In genomic region chr1:24990796-24991195, GRCh38 we compare ENCODE assay signal across 21 cellular contexts.
DNase-seq lines count a peak whose midpoint lies in the region; ATAC-seq and TF ChIP-seq lines count a peak whose summit lies in the region.
"Had no signal": no experiment of that assay in that cellular context is flagged by ENCODE, and none has a peak within 500 bp of the region (broad histone marks: within the 10 kb centered on the region; RNA-seq: fewer than 3 reads in every experiment).

No MANE protein-coding gene starts in this region.

- no peak overlapping the region for H3K4me3 ChIP-seq in WERI-Rb-1 (ENCODE audit: low read depth, low read length)
- H3K4me3 ChIP-seq: PC-9, right atrium auricular region, SJCRH30, testis had no signal

- no peaks in the 10 kb centered on the region for H3K27me3 Mint-ChIP-seq in activated naive CD4-positive, alpha-beta T cell treated with anti-CD3 and anti-CD28 coated beads for 36 hours (ENCODE audit: low read depth)
- no peaks in the 10 kb centered on the region for H3K27me3 Mint-ChIP-seq in T-cell
- peaks cover 12% of the 10 kb centered on the region for H3K27me3 Mint-ChIP-seq in chondrocyte (ENCODE audit: low read depth)
- no peaks in the 10 kb centered on the region for H3K27me3 Mint-ChIP-seq in stimulated activated memory B cell treated with anti-CD40 and anti-IgM and Interleukin-4, amounts not matched to agents 10 μg/mL and 1 μg/mL and 100 μg/mL, for 72 hours

- H3K9me3 ChIP-seq in WERI-Rb-1 (ENCODE audit: severe bottlenecking), result no peaks in the 10 kb centered on the region
- H3K9me3 ChIP-seq: testis had no signal

- ATAC-seq in T-cell (replicated peaks in 1 of 4), result no peak
- ATAC-seq in stimulated activated memory B cell treated with anti-CD40 and anti-IgM and Interleukin-4, amounts not matched to agents 10 μg/mL and 1 μg/mL and 100 μg/mL, for 72 hours, result no peak
- ATAC-seq in HG02623 (IDR thresholded peaks at IDR 0.05; ENCODE audit: unreplicated experiment), result no peak
- ATAC-seq: esophagus mucosa had no signal

- POLR2A ChIA-PET in T-cell (lab: Charles Lee), result interaction anchor here in 1 of 2 donors (0.6 kb wide), 2 partner anchors 29 to 71 kb away, joined by 3 to 9 read pairs; no protein-coding TSS in a partner anchor

- H3K36me3 ChIP-seq in WERI-Rb-1, result no peaks in the 10 kb centered on the region
- H3K36me3 ChIP-seq: right atrium auricular region, SJCRH30 had no signal

- intact Hi-C loops in activated naive CD4-positive, alpha-beta T cell treated with anti-CD3 and anti-CD28 coated beads for 36 hours (cut with micrococcal nuclease), result loop anchor here (1.0 kb wide), 2 partner anchors 24 to 32 kb away; no protein-coding TSS in a partner anchor

- H3K4me1 Mint-ChIP-seq in activated naive CD4-positive, alpha-beta T cell treated with anti-CD3 and anti-CD28 coated beads for 36 hours (ENCODE audit: low read depth), result peaks cover 94% of the 10 kb centered on the region
- H3K4me1 Mint-ChIP-seq in T-cell, result peaks cover 96 to 97% (median 97%) of the 10 kb centered on the region in 3 donors
- H3K4me1 Mint-ChIP-seq in chondrocyte (ENCODE audit: low read depth), result peaks cover 13% of the 10 kb centered on the region
- peaks cover 50% of the 10 kb centered on the region for H3K4me1 Mint-ChIP-seq in stimulated activated memory B cell treated with anti-CD40 and anti-IgM and Interleukin-4, amounts not matched to agents 10 μg/mL and 1 μg/mL and 100 μg/mL, for 72 hours

- no peak overlapping the region for H3K27ac ChIP-seq in WERI-Rb-1
- H3K27ac ChIP-seq: C4-2B, PC-9, right atrium auricular region, SJCRH30, testis, VCaP had no signal

- DNase-seq in activated naive CD4-positive, alpha-beta T cell treated with anti-CD3 and anti-CD28 coated beads for 36 hours, result no peak
- DNase-seq in activated naive CD4-positive, alpha-beta T cell treated with anti-CD3 and anti-CD28 coated beads, Interleukin-2, amount 50 U/mL, for 16 hours, result no peak
- DNase-seq in T-cell (no peak), chondrocyte (ENCODE audit: low spot score) (peak; percentile 35), WERI-Rb-1 (no peak), NCI-H2107 (lab: John Stamatoyannopoulos, UW) (no peak)
- DNase-seq: mammary epithelial cell; NCI-H1930; PC-9; SJCRH30; stimulated activated CD8-positive, alpha-beta memory T cell treated with anti-CD3 and anti-CD28 coated beads, Interleukin-4, amount 100 ng/mL, for 48 hours; T-helper 2 cell; testis had no signal

- H3K36me3 Mint-ChIP-seq in activated naive CD4-positive, alpha-beta T cell treated with anti-CD3 and anti-CD28 coated beads for 36 hours (ENCODE audit: low read depth), result peaks cover 3% of the 10 kb centered on the region
- H3K36me3 Mint-ChIP-seq in T-cell (no peaks in the 10 kb centered on the region), chondrocyte (ENCODE audit: low read depth) (no peaks in the 10 kb centered on the region)
- H3K36me3 Mint-ChIP-seq in stimulated activated memory B cell treated with anti-CD40 and anti-IgM and Interleukin-4, amounts not matched to agents 10 μg/mL and 1 μg/mL and 100 μg/mL, for 72 hours, result peaks cover 5% of the 10 kb centered on the region
- H3K36me3 Mint-ChIP-seq: IgD-negative memory B cell had no signal

- CTCF ChIA-PET in activated naive CD4-positive, alpha-beta T cell treated with anti-CD3 and anti-CD28 coated beads for 36 hours (lab: Charles Lee), result interaction anchor here (0.8 to 3.0 kb wide), 4 partner anchors 31 to 46 kb away, joined by 3 to 11 read pairs (median 8); no protein-coding TSS in a partner anchor
- CTCF ChIA-PET in T-cell (lab: Charles Lee), result interaction anchor here (0.6 to 1.0 kb wide), 3 partner anchors 26 to 39 kb away, joined by 3 to 4 read pairs (median 3); no protein-coding TSS in a partner anchor

- peaks cover 3% of the 10 kb centered on the region for H3K9me3 Mint-ChIP-seq in activated naive CD4-positive, alpha-beta T cell treated with anti-CD3 and anti-CD28 coated beads for 36 hours
- H3K9me3 Mint-ChIP-seq in T-cell (no peaks in the 10 kb centered on the region), chondrocyte (ENCODE audit: low read depth) (peaks cover 4% of the 10 kb centered on the region)
- peaks cover 3% of the 10 kb centered on the region for H3K9me3 Mint-ChIP-seq in stimulated activated memory B cell treated with anti-CD40 and anti-IgM and Interleukin-4, amounts not matched to agents 10 μg/mL and 1 μg/mL and 100 μg/mL, for 72 hours
- H3K9me3 Mint-ChIP-seq: activated T-helper 2 cell treated with anti-CD3 and anti-CD28 coated beads, Interferon-gamma antibody, Interleukin-2, Interleukin-4, amounts not matched to agents 10 μg/mL and 5 μg/mL and 100 μg/mL, durations not matched to agents 14 hours and 24 hours and 36 hours had no signal

- H3K27ac Mint-ChIP-seq in activated naive CD4-positive, alpha-beta T cell treated with anti-CD3 and anti-CD28 coated beads for 36 hours, result peak overlapping the region; percentile 24
- H3K27ac Mint-ChIP-seq in T-cell (peak overlapping the region; percentile 99), chondrocyte (ENCODE audit: unreplicated experiment) (no peak overlapping the region)
- H3K27ac Mint-ChIP-seq in stimulated activated memory B cell treated with anti-CD40 and anti-IgM and Interleukin-4, amounts not matched to agents 10 μg/mL and 1 μg/mL and 100 μg/mL, for 72 hours, result peak overlapping the region; percentile 77
- H3K27ac Mint-ChIP-seq: IgD-negative memory B cell had no signal

- no peak for TF ChIP-seq CTCF in chondrocyte (IDR thresholded peaks at IDR 0.05)
- no peak for TF ChIP-seq CTCF in WERI-Rb-1 (IDR thresholded peaks at IDR 0.05; ENCODE audit: low read depth, low read length)

- H3K27me3 ChIP-seq in WERI-Rb-1 (ENCODE audit: insufficient read depth, low read depth, severe bottlenecking), result no peaks in the 10 kb centered on the region
- H3K27me3 ChIP-seq: right atrium auricular region, SJCRH30, testis had no signal

- no peak overlapping the region for H3K4me3 Mint-ChIP-seq in activated naive CD4-positive, alpha-beta T cell treated with anti-CD3 and anti-CD28 coated beads for 36 hours
- H3K4me3 Mint-ChIP-seq in T-cell, result peak overlapping the region in 1 of 3 donors; percentile 87
- H3K4me3 Mint-ChIP-seq in chondrocyte (ENCODE audit: unreplicated experiment), result no peak overlapping the region
- H3K4me3 Mint-ChIP-seq in stimulated activated memory B cell treated with anti-CD40 and anti-IgM and Interleukin-4, amounts not matched to agents 10 μg/mL and 1 μg/mL and 100 μg/mL, for 72 hours, result no peak overlapping the region
